In the genomic region with DNA sequence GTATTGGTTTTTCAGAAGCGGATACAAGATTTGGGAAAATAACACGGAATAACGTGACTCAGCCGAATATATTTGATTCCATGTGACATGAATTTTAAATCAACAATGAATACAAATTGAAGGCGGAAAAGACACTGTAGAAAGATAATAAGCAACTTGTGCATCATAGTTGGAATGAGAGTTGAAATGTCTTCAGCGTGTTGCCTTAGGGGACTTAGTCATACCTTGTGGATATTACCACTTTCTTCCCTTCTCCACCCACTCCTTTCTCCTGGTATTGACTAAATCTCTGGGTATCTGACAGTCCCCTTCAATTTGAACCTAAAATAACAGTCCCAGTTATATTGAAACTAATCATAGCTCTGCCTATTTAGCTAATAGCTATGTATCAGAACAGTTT, we compare ENCODE assay signal across 20 cellular contexts.
"Had no signal": no experiment of that assay in that cellular context is flagged by ENCODE, and none has a peak within 500 bp of the region (broad histone marks: within the 10 kb centered on the region; RNA-seq: fewer than 3 reads in every experiment).

No MANE protein-coding gene starts in this region.

- H3K36me3 ChIP-seq: brain microvascular endothelial cell, gastrocnemius medialis, heart left ventricle, left ventricle myocardium inferior, right lobe of liver, suprapubic skin, transverse colon, vagina had no signal

- H3K4me2 ChIP-seq: smooth muscle cell had no signal

- H3K9me3 ChIP-seq: gastrocnemius medialis, heart left ventricle, left ventricle myocardium inferior, psoas muscle, right lobe of liver, suprapubic skin, transverse colon, vagina had no signal

- H3K4me1 ChIP-seq: gastrocnemius medialis, heart left ventricle, left ventricle myocardium inferior, psoas muscle, right lobe of liver, suprapubic skin, transverse colon, vagina had no signal

- ATAC-seq: activated CD8-positive, alpha-beta memory T cell treated with anti-CD3 and anti-CD28 coated beads, Interleukin-2, amount 10 ng/mL, durations not matched to agents 7 days and 5 days; activated T-helper 17 cell treated with anti-CD3 and anti-CD28 coated beads, Interleukin-2, amount 50 U/mL, for 72 hours; gastrocnemius medialis; heart left ventricle; psoas muscle; right lobe of liver; stimulated activated naive CD8-positive, alpha-beta T cell treated with anti-CD3 and anti-CD28 coated beads, Interleukin-15, amount 100 ng/mL, for 72 hours had no signal

- H3K4me3 ChIP-seq: coronary artery, gastrocnemius medialis, heart left ventricle, left ventricle myocardium inferior, psoas muscle, right lobe of liver, smooth muscle cell, suprapubic skin, transverse colon, vagina had no signal

- DNase-seq: activated CD4-positive, alpha-beta T cell treated with anti-CD3 and anti-CD28 coated beads, Interleukin-2, amount 50 U/mL, for 4 hours; activated CD8-positive, alpha-beta memory T cell treated with anti-CD3 and anti-CD28 coated beads, Interleukin-2, amount 10 ng/mL, durations not matched to agents 7 days and 5 days; activated naive CD4-positive, alpha-beta T cell treated with Interleukin-2 at 50 U/mL for 16 hours; activated naive CD8-positive, alpha-beta T cell treated with anti-CD3 and anti-CD28 coated beads, Interleukin-2, amount 10 ng/mL, durations not matched to agents 7 days and 5 days; amygdala; brain microvascular endothelial cell; erythroblast; gastrocnemius medialis; heart left ventricle; left ventricle myocardium inferior; psoas muscle; right lobe of liver; stimulated activated CD4-positive, alpha-beta T cell treated with anti-CD3 and anti-CD28 coated beads, Interleukin-4, amount 100 ng/mL, for 1 hour; stimulated activated naive CD8-positive, alpha-beta T cell treated with anti-CD3 and anti-CD28 coated beads, Interleukin-15, amount 100 ng/mL, for 72 hours; transverse colon had no signal

- H3K27ac ChIP-seq: brain microvascular endothelial cell, coronary artery, gastrocnemius medialis, heart left ventricle, left ventricle myocardium inferior, psoas muscle, right lobe of liver, suprapubic skin, transverse colon, vagina had no signal

- H3K27me3 ChIP-seq: brain microvascular endothelial cell, gastrocnemius medialis, heart left ventricle, right lobe of liver, suprapubic skin, transverse colon, vagina had no signal
